2 cellular contexts compared by ENCODE assay signal in the genomic region with DNA sequence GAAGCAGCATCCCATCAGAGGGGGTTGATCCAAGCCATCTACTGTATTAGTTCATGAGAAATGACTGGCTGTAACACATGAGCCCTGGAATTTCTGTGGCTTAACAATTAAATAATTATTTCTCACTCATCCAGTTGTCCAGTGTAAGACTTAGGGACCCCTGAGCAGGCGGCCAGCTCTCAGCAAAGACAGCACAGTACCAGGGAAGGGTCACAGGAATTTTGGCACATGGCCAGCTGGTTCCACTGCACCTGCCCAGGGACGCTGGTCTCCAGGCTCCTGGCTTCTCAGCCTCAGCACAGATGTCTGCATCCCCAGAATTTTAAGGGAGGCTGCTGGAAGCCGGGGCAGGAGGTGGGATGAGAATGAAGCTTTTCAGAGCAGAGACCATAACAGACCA.
TF ChIP-seq lines count a peak whose summit lies in the region.

No MANE protein-coding gene starts in this region.

TF ChIP-seq in IMR-90, 13 proteins besides CTCF, POLR2A, EP300 and RAD21:
- no peak for TF ChIP-seq RCOR1 (IDR thresholded peaks at IDR 0.05; ENCODE audit: insufficient replicate concordance, low read length)
- no peak for TF ChIP-seq NFE2L2 (IDR thresholded peaks at IDR 0.05; ENCODE audit: low read depth, low read length)
- no peak for TF ChIP-seq FOS (IDR thresholded peaks at IDR 0.05; ENCODE audit: low read depth, low read length)
- no peak for TF ChIP-seq MAFK (IDR thresholded peaks at IDR 0.05; ENCODE audit: low read depth, low read length)
- no peak for TF ChIP-seq BHLHE40 (IDR thresholded peaks at IDR 0.05; ENCODE audit: low read depth, low read length)
- TF ChIP-seq RFX5 (IDR thresholded peaks at IDR 0.05; ENCODE audit: low read depth, low read length): no peak
- no peak for TF ChIP-seq ELK1 (IDR thresholded peaks at IDR 0.05; ENCODE audit: borderline replicate concordance, low read depth, low read length)
- TF ChIP-seq, protein P1, sequence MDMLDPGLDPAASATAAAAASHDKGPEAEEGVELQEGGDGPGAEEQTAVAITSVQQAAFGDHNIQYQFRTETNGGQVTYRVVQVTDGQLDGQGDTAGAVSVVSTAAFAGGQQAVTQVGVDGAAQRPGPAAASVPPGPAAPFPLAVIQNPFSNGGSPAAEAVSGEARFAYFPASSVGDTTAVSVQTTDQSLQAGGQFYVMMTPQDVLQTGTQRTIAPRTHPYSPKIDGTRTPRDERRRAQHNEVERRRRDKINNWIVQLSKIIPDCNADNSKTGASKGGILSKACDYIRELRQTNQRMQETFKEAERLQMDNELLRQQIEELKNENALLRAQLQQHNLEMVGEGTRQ (IDR thresholded peaks at IDR 0.05; ENCODE audit: low read depth, low read length): no peak
- no peak for TF ChIP-seq SMC3 (IDR thresholded peaks at IDR 0.05; ENCODE audit: low read depth, low read length)
- TF ChIP-seq MXI1 (IDR thresholded peaks at IDR 0.05; ENCODE audit: borderline replicate concordance, low read depth, low read length): no peak
- TF ChIP-seq CHD1 (IDR thresholded peaks at IDR 0.05; ENCODE audit: low read depth, low read length): no peak
- TF ChIP-seq CEBPB (IDR thresholded peaks at IDR 0.05; ENCODE audit: low read depth, low read length): no peak
- TF ChIP-seq MAZ (IDR thresholded peaks at IDR 0.05; ENCODE audit: borderline replicate concordance, low read depth, low read length): no peak

TF ChIP-seq in K562, 482 proteins besides CTCF, POLR2A, EP300 and RAD21 (continued from another document):
- no peak for TF ChIP-seq SIRT6 (IDR thresholded peaks at IDR 0.05; ENCODE audit: low read depth, low read length)
- TF ChIP-seq, protein P2, sequence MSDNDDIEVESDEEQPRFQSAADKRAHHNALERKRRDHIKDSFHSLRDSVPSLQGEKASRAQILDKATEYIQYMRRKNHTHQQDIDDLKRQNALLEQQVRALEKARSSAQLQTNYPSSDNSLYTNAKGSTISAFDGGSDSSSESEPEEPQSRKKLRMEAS (CRISPR knock-in tag; IDR thresholded peaks at IDR 0.05): no peak
- no peak for TF ChIP-seq FIP1L1 (IDR thresholded peaks at IDR 0.05; ENCODE audit: low read depth, low read length, poor library complexity, severe bottlenecking)
- TF ChIP-seq SIN3A (IDR thresholded peaks at IDR 0.05; ENCODE audit: borderline replicate concordance in 2 of 2, control insufficient read depth in 1 of 2, low read depth in 2 of 2, low read length in 2 of 2): no peak
- TF ChIP-seq, protein P3, sequence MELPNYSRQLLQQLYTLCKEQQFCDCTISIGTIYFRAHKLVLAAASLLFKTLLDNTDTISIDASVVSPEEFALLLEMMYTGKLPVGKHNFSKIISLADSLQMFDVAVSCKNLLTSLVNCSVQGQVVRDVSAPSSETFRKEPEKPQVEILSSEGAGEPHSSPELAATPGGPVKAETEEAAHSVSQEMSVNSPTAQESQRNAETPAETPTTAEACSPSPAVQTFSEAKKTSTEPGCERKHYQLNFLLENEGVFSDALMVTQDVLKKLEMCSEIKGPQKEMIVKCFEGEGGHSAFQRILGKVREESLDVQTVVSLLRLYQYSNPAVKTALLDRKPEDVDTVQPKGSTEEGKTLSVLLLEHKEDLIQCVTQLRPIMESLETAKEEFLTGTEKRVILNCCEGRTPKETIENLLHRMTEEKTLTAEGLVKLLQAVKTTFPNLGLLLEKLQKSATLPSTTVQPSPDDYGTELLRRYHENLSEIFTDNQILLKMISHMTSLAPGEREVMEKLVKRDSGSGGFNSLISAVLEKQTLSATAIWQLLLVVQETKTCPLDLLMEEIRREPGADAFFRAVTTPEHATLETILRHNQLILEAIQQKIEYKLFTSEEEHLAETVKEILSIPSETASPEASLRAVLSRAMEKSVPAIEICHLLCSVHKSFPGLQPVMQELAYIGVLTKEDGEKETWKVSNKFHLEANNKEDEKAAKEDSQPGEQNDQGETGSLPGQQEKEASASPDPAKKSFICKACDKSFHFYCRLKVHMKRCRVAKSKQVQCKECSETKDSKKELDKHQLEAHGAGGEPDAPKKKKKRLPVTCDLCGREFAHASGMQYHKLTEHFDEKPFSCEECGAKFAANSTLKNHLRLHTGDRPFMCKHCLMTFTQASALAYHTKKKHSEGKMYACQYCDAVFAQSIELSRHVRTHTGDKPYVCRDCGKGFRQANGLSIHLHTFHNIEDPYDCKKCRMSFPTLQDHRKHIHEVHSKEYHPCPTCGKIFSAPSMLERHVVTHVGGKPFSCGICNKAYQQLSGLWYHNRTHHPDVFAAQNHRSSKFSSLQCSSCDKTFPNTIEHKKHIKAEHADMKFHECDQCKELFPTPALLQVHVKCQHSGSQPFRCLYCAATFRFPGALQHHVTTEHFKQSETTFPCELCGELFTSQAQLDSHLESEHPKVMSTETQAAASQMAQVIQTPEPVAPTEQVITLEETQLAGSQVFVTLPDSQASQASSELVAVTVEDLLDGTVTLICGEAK (IDR thresholded peaks at IDR 0.05): no peak
- TF ChIP-seq, protein P3 (CRISPR knock-in tag; IDR thresholded peaks at IDR 0.05): no peak
- no peak for TF ChIP-seq SREBF1 (IDR thresholded peaks at IDR 0.05; ENCODE audit: borderline replicate concordance, low read depth, low read length)
- 0 out of 2 replicates have a peak, but pooled peaks have one; percentile 7 for TF ChIP-seq NFIX (CRISPR knock-in tag; IDR thresholded peaks at IDR 0.05; ENCODE audit: low read depth)
- no peak for TF ChIP-seq ZNF699 (CRISPR knock-in tag; IDR thresholded peaks at IDR 0.05; ENCODE audit: insufficient replicate concordance)
- no peak for TF ChIP-seq BRD9 (IDR thresholded peaks at IDR 0.05; ENCODE audit: low read depth, partially characterized antibody)
- no peak for TF ChIP-seq FOXK2 (conservative IDR thresholded peaks at IDR 0.05 in 1 of 2, IDR thresholded peaks at IDR 0.05 in 1 of 2; ENCODE audit: low read depth in 2 of 2)
- no peak for TF ChIP-seq KLF6 (CRISPR knock-in tag; IDR thresholded peaks at IDR 0.05; ENCODE audit: borderline replicate concordance)
